In the genomic region with DNA sequence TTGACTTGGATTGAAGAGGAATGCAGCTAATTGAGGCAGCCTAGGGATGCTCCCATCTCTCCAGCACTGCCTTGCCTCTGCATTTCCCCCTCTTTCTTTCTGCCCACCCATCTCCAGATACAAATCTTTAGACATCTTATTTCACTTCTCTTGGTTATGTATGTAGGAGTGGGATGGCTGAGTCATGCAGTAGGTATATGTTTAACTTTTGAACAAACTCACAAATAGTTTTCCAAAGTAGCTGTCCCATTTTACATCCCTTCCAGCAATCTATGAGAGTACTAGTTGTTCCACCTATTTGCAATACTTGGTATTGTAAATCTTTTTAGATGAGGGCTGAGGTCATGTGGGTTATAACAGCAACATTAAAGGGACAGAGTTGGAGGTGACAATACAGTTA, we compare ENCODE assay signal across 1 cellular context.
A peak's percentile ranks its signal among the peaks of the same experiment; 100 is the strongest.
TF ChIP-seq lines count a peak whose summit lies in the region.

No MANE protein-coding gene starts in this region.

TF ChIP-seq in IMR-90, 13 proteins besides CTCF, POLR2A, EP300 and RAD21:
- no peak for TF ChIP-seq MAZ (IDR thresholded peaks at IDR 0.05; ENCODE audit: borderline replicate concordance, low read depth, low read length)
- TF ChIP-seq FOS (IDR thresholded peaks at IDR 0.05; ENCODE audit: low read depth, low read length) = peak; percentile 25; the same call in 1 of the 2 replicates
